21 cellular contexts compared by ENCODE assay signal in genomic region chr4:78757574-78757973, GRCh38. TPM values are rescaled to one million over a fixed set of nuclear protein-coding genes. Genes with fewer than 3 reads are reported as not detected.
A peak's percentile ranks its signal among the peaks of the same experiment; 100 is the strongest.
DNase-seq lines count a peak whose midpoint lies in the region; ATAC-seq, FAIRE-seq and TF ChIP-seq lines count a peak whose summit lies in the region.
"Had no signal": no experiment of that assay in that cellular context is flagged by ENCODE, and none has a peak within 500 bp of the region (broad histone marks: within the 10 kb centered on the region; RNA-seq: fewer than 3 reads in every experiment).

No MANE protein-coding gene starts in this region.

- peak overlapping the region; percentile 34 for H3K27ac Mint-ChIP-seq in dendritic cell treated with granulocyte-macrophage colony-stimulating factor and Interleukin-4, amounts not matched to agents 40 ng/mL and 50 ng/mL, for 4 days
- H3K27ac Mint-ChIP-seq in naive B cell (peak overlapping the region in 1 of 6 donors; percentile 47), CD14-positive monocyte (no peak overlapping the region)
- H3K27ac Mint-ChIP-seq: CD4-positive, alpha-beta memory T cell; H9 had no signal

- CTCF ChIA-PET in A549 (lab: Yijun Ruan, JAX) = interaction anchor here (1.0 kb wide), 1 partner anchor 107 kb away, joined by 3 read pairs; no protein-coding TSS in a partner anchor
- CTCF ChIA-PET in A673 (lab: Charles Lee) = no interaction called here

- H3K9me3 Mint-ChIP-seq in dendritic cell treated with granulocyte-macrophage colony-stimulating factor and Interleukin-4, amounts not matched to agents 40 ng/mL and 50 ng/mL, for 4 days = no peaks in the 10 kb centered on the region
- peaks cover 0 to 1% (median 0%) of the 10 kb centered on the region in 7 donors for H3K9me3 Mint-ChIP-seq in naive B cell
- peaks cover 0 to 2% (median 1%) of the 10 kb centered on the region in 7 donors for H3K9me3 Mint-ChIP-seq in CD14-positive monocyte
- H3K9me3 Mint-ChIP-seq: CD4-positive, alpha-beta memory T cell; H9 had no signal

- intact Hi-C loops in dendritic cell treated with granulocyte-macrophage colony-stimulating factor and Interleukin-4, amounts not matched to agents 40 ng/mL and 50 ng/mL, for 4 days (cut with micrococcal nuclease) = no loop called here
- intact Hi-C loops in CD14-positive monocyte (cut with micrococcal nuclease) (no loop called here), A673 (cut with micrococcal nuclease; ENCODE audit: unreplicated experiment) (no loop called here)

- H3K27ac ChIP-seq in A549 (no peak overlapping the region), DOHH2 (ENCODE audit: low read depth, low read length) (no peak overlapping the region), A673 (ENCODE audit: low read depth, low read length, poor library complexity, severe bottlenecking) (no peak overlapping the region)
- H3K27ac ChIP-seq: BLaER1 treated with 17β-estradiol and CSF1 and Interleukin-3, amounts not matched to agents 10 nM and 100 nM; GM23248 had no signal

- TF ChIP-seq RAD21 in A549 (conservative IDR thresholded peaks at IDR 0.05 in 1 of 2, IDR thresholded peaks at IDR 0.05 in 1 of 2) = no peak

- H3K9me3 ChIP-seq in A549 (no peaks in the 10 kb centered on the region), DOHH2 (ENCODE audit: control insufficient read depth, insufficient read depth, low read length) (peaks cover 7% of the 10 kb centered on the region; the same call in 1 of the 2 replicates), A673 (ENCODE audit: low read depth, low read length, poor library complexity, severe bottlenecking) (no peaks in the 10 kb centered on the region)
- H3K9me3 ChIP-seq: BE2C had no signal

- H3K36me3 Mint-ChIP-seq in dendritic cell treated with granulocyte-macrophage colony-stimulating factor and Interleukin-4, amounts not matched to agents 40 ng/mL and 50 ng/mL, for 4 days (ENCODE audit: low read depth) = no peaks in the 10 kb centered on the region
- H3K36me3 Mint-ChIP-seq in naive B cell (peaks cover 0 to 7% of the 10 kb centered on the region in 2 donors), CD14-positive monocyte (no peaks in the 10 kb centered on the region)
- H3K36me3 Mint-ChIP-seq: CD4-positive, alpha-beta memory T cell had no signal

- peaks cover 3% of the 10 kb centered on the region; the same call in 1 of the 2 replicates for H3K36me3 ChIP-seq in DOHH2 (ENCODE audit: control insufficient read depth, low read length)
- no peaks in the 10 kb centered on the region for H3K36me3 ChIP-seq in A673 (ENCODE audit: insufficient read depth, low read length, poor library complexity, severe bottlenecking)
- H3K36me3 ChIP-seq: BE2C; BLaER1 treated with 17β-estradiol and CSF1 and Interleukin-3, amounts not matched to agents 10 nM and 100 nM had no signal

- H3K4me3 ChIP-seq in A549 = no peak overlapping the region
- no peak overlapping the region; the same call in 1 of the 2 replicates for H3K4me3 ChIP-seq in DOHH2 (ENCODE audit: low read length)
- no peak overlapping the region for H3K4me3 ChIP-seq in A673 (ENCODE audit: low read depth, low read length, poor library complexity, severe bottlenecking)
- H3K4me3 ChIP-seq: BLaER1 treated with 17β-estradiol and CSF1 and Interleukin-3, amounts not matched to agents 10 nM and 100 nM; GM23248 had no signal

- H3K9me2 ChIP-seq in DOHH2 (replicated peaks; ENCODE audit: control insufficient read depth, low read length) = no peaks in the 10 kb centered on the region

- H3K27me3 ChIP-seq in DOHH2 (ENCODE audit: control insufficient read depth, low read length) (no peaks in the 10 kb centered on the region), A673 (replicated peaks; ENCODE audit: insufficient read depth, low read depth, low read length, poor library complexity) (no peaks in the 10 kb centered on the region)
- H3K27me3 ChIP-seq: BE2C; BLaER1 treated with 17β-estradiol and CSF1 and Interleukin-3, amounts not matched to agents 10 nM and 100 nM had no signal

- TF ChIP-seq POLR2A in A549 (IDR thresholded peaks at IDR 0.05; ENCODE audit: low read length) = no peak

- no peak for FAIRE-seq in A549 (lab: Jason Lieb, UNC)
- FAIRE-seq: G401.6, GM19239, H1 had no signal

- no TSS peak for BruUV-seq in A673 (replicated peaks; lab: Mats Ljungman, UMichigan)

- H3K4me1 ChIP-seq in A549 (no peaks in the 10 kb centered on the region), DOHH2 (ENCODE audit: control insufficient read depth, low read length) (peaks cover 52% of the 10 kb centered on the region), A673 (ENCODE audit: insufficient read depth, low read length, poor library complexity, severe bottlenecking) (no peaks in the 10 kb centered on the region)
- H3K4me1 ChIP-seq: BE2C had no signal

- no peak overlapping the region for H3K4me3 Mint-ChIP-seq in dendritic cell treated with granulocyte-macrophage colony-stimulating factor and Interleukin-4, amounts not matched to agents 40 ng/mL and 50 ng/mL, for 4 days
- H3K4me3 Mint-ChIP-seq in naive B cell (peak overlapping the region in 6 of 8 donors; percentile 23 to 66 (median 27)), CD14-positive monocyte (no peak overlapping the region)
- H3K4me3 Mint-ChIP-seq: CD4-positive, alpha-beta memory T cell; H9 had no signal

- H3K4me2 ChIP-seq in A549 (no peak overlapping the region), DOHH2 (ENCODE audit: low read length) (peak overlapping the region; percentile 39)

- no peaks in the 10 kb centered on the region for H3K27me3 Mint-ChIP-seq in dendritic cell treated with granulocyte-macrophage colony-stimulating factor and Interleukin-4, amounts not matched to agents 40 ng/mL and 50 ng/mL, for 4 days
- no peaks in the 10 kb centered on the region for H3K27me3 Mint-ChIP-seq in naive B cell
- no peaks in the 10 kb centered on the region for H3K27me3 Mint-ChIP-seq in CD14-positive monocyte (ENCODE audit: low read depth in 3 of 3)

- H3K79me2 ChIP-seq in DOHH2 (ENCODE audit: control insufficient read depth, low read length) = no peaks in the 10 kb centered on the region

- POLR2A ChIA-PET in A549 (lab: Yijun Ruan, JAX) (no interaction called here), A673 (lab: Charles Lee; ENCODE audit: low non-redundant PET) (no interaction called here)

- no peak for DNase-seq in A549 (ENCODE audit: low read depth in 1 of 2, low spot score in 1 of 2)
- DNase-seq in naive B cell = no peak
- DNase-seq in CD14-positive monocyte (ENCODE audit: low spot score) = no peak
- DNase-seq in A673 (ENCODE audit: low spot score) = no peak
- DNase-seq in H4 (ENCODE audit: low spot score) = no peak
- DNase-seq: 8988T; BE2C; Calu3; CD4-positive, alpha-beta memory T cell; COR-L47; DMS79 treated with DMSO at 0.1 percent for 48 hours; GM23248; H9 had no signal

- TF ChIP-seq CTCF in A549 (IDR thresholded peaks at IDR 0.05) = no peak
- TF ChIP-seq CTCF in DOHH2 (IDR thresholded peaks at IDR 0.05; ENCODE audit: low read depth, low read length, poor library complexity, severe bottlenecking) = no peak
- no peak for TF ChIP-seq CTCF in CD14-positive monocyte (IDR thresholded peaks at IDR 0.05)
- no peak for TF ChIP-seq CTCF in A673 (conservative IDR thresholded peaks at IDR 0.05; ENCODE audit: low read depth, low read length)

- no peak for ATAC-seq in A549
- ATAC-seq in naive B cell (ENCODE audit: low read depth in 2 of 2) = no peak
- ATAC-seq in HG02588 (IDR thresholded peaks at IDR 0.05; ENCODE audit: unreplicated experiment) = no peak
- ATAC-seq: HCT116 had no signal

- no peaks in the 10 kb centered on the region for H4K20me1 ChIP-seq in DOHH2 (ENCODE audit: control insufficient read depth, insufficient read depth, low read depth, low read length)
- H4K20me1 ChIP-seq: BLaER1 treated with 17β-estradiol and CSF1 and Interleukin-3, amounts not matched to agents 10 nM and 100 nM had no signal

- H3K4me1 Mint-ChIP-seq in dendritic cell treated with granulocyte-macrophage colony-stimulating factor and Interleukin-4, amounts not matched to agents 40 ng/mL and 50 ng/mL, for 4 days (ENCODE audit: low read depth) = peaks cover 25% of the 10 kb centered on the region
- H3K4me1 Mint-ChIP-seq in naive B cell = peaks cover 30 to 46% (median 32%) of the 10 kb centered on the region in 3 donors
- peaks cover 10% of the 10 kb centered on the region for H3K4me1 Mint-ChIP-seq in CD14-positive monocyte
- H3K4me1 Mint-ChIP-seq: CD4-positive, alpha-beta memory T cell; H9 had no signal

- no peaks in the 10 kb centered on the region for H3F3A ChIP-seq in DOHH2 (ENCODE audit: control insufficient read depth, insufficient read depth)

- WGBS in A549 (ENCODE audit: missing lambda C conversion rate) = 50% methylated on average over 1 of the region's 1 CpG

- TF ChIP-seq EP300 in A549 (IDR thresholded peaks at IDR 0.05) = no peak

TF ChIP-seq in A549, 52 proteins besides CTCF, POLR2A, EP300 and RAD21:
- TF ChIP-seq MAFK (IDR thresholded peaks at IDR 0.05; ENCODE audit: partially characterized antibody) (peak; percentile 36), NFE2L2 (conservative IDR thresholded peaks at IDR 0.05; ENCODE audit: low read length) (no peak)

RNA-seq across cellular contexts. Expression of gene BMP2K, which starts 18.6 kb away (rescaled TPM):
- polyA plus RNA-seq in A549 (2011; rRNA removed) (18.7 and 19.7 TPM in 2 replicates), A549 (2017; fragmentation: RNase III; extraction: RNeasy Plus Mini Kit Qiagen cat#74134 plus additional on column Dnase treatment) (9.9 to 11.1 TPM (median 10.9 TPM) in 3 replicates), naive B cell (ENCODE audit: low read depth in 6 of 6) (10 to 100 TPM in 5 of 6 donors, 1 to 10 TPM in 1; 7.1 to 35.4 (median 28.9) TPM), CD14-positive monocyte (10 to 100 TPM; 11.8 to 21.6 TPM)
- 4.6 and 6.6 TPM in 2 replicates for polyA plus RNA-seq in A549 (2012; cell fraction: cytosol; rRNA removed)
- polyA plus RNA-seq in A549 (2012; cell fraction: nucleus; rRNA removed) = 3.4 and 3.8 TPM in 2 replicates
- polyA minus RNA-seq in A549 (2011; rRNA and poly(A)+ RNA removed) = 14.2 and 17.8 TPM in 2 replicates
- total RNA-seq in A673 (2021) = 13.2 and 14.3 TPM in 2 replicates
- 8.9 and 23.7 TPM in 2 replicates for total RNA-seq in H4 (2014; rRNA removed; shearing (Covaris generic))

Comparison
In these comparisons a context has a peak if more than half of its experiments do, and no peak if none do; other contexts are left out.
1. H3K4me3 Mint-ChIP-seq: peak in naive B cell (6 of 8); none in dendritic cell treated with granulocyte-macrophage colony-stimulating factor and Interleukin-4, amounts not matched to agents 40 ng/mL and 50 ng/mL, for 4 days (single experiment) and CD14-positive monocyte (0 of 2).